9 cellular contexts compared by ENCODE assay signal in the genomic region with DNA sequence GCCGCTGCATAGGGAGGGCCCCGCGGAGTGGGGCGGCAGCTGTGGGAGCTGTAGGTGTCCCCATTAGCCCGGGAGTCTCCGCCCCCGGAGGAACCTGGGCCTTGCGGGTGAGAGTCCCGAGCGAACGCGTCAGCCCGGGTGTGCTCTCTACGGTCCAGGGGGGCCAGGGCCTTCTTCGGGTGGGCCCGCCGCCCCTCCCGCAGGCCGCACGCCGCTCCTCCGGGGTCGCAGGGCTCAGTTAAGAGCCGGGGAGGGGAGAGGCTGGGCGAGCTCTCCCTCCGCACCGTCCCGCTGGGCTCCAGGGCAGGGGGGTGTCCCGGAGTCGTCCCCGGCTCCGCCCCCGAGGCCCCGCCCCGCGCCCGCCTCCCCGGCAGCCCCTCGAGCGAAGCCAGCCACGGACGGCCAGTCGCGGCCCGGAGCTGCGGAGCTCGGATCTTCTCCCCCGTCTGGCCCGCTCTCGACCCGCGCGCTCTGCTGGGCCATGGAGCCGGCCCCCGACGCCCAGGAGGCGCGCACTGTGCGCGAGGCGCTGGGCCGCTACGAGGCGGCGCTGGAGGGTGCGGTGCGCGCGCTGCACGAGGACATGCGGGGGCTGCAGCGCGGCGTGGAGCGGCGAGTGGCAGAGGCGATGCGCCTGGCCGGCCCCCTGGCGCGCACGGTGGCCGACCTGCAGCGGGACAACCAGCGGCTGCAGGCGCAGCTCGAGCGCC. TPM values are rescaled to one million over a fixed set of nuclear protein-coding genes. Genes with fewer than 3 reads are reported as not detected.
DNase-seq lines count a peak whose midpoint lies in the region; ATAC-seq, FAIRE-seq and TF ChIP-seq lines count a peak whose summit lies in the region.
"Had no signal": no experiment of that assay in that cellular context is flagged by ENCODE, and none has a peak within 500 bp of the region (broad histone marks: within the 10 kb centered on the region; RNA-seq: fewer than 3 reads in every experiment).

TSS of gene SMTNL2 (plus strand) at position 405 of the 710 bp plus-strand sequence. CDS start at position 482, 77 bp downstream.

- no peak for TF ChIP-seq EP300 in A549 (IDR thresholded peaks at IDR 0.05)

- H3K27ac ChIP-seq in A549 (peak within 1 kb of the TSS; percentile 23 to 70; a peak in 4 of 6 replicates), dorsolateral prefrontal cortex (peak within 1 kb of the TSS in 2 of 59 donors; percentile 21 to 32), brain microvascular endothelial cell (no peak within 1 kb of the TSS)
- no peak within 1 kb of the TSS for H3K27ac ChIP-seq in naive thymus-derived CD4-positive, alpha-beta T cell (ENCODE audit: low read depth, low read length)

- H3K4me3 ChIP-seq in A549 (peak within 1 kb of the TSS; percentile 49), dorsolateral prefrontal cortex (peak within 1 kb of the TSS; percentile 21 to 69 (median 49)), brain microvascular endothelial cell (ENCODE audit: low read depth, low read length) (no peak within 1 kb of the TSS)
- H3K4me3 ChIP-seq in naive thymus-derived CD4-positive, alpha-beta T cell (ENCODE audit: low read length) = no peak within 1 kb of the TSS

- H3K4me2 ChIP-seq in A549 = peak within 1 kb of the TSS; percentile 95

- intact Hi-C loops in dorsolateral prefrontal cortex (cut with DNase I) = no loop called here
- intact Hi-C loops in naive thymus-derived CD4-positive, alpha-beta T cell (cut with micrococcal nuclease) = no loop called here

- no peak for FAIRE-seq in A549 (lab: Jason Lieb, UNC)

- no peak for TF ChIP-seq RAD21 in A549 (conservative IDR thresholded peaks at IDR 0.05 in 1 of 2, IDR thresholded peaks at IDR 0.05 in 1 of 2)

- no peaks in the 10 kb centered on the region for H3K9me3 ChIP-seq in A549
- H3K9me3 ChIP-seq in naive thymus-derived CD4-positive, alpha-beta T cell (ENCODE audit: control insufficient read depth in 2 of 3, low read length in 3 of 3) = no peaks in the 10 kb centered on the region

- peaks cover 2 to 11% (median 5%) of the 10 kb centered on the region in 7 donors for H3K4me1 Mint-ChIP-seq in naive thymus-derived CD4-positive, alpha-beta T cell

- H3K4me3 Mint-ChIP-seq in naive thymus-derived CD4-positive, alpha-beta T cell = peak within 1 kb of the TSS; percentile 41 to 88 (median 80)

- POLR2A ChIA-PET in A549 (lab: Yijun Ruan, JAX) = no interaction called here
- POLR2A ChIA-PET in naive thymus-derived CD4-positive, alpha-beta T cell (lab: Charles Lee) = no interaction called here

- in situ Hi-C loops in brain microvascular endothelial cell (cut with HindIII; ENCODE audit: low pct_ligation_motif_present, low sequenced_read_pairs) = no loop called here

- TF ChIP-seq CTCF in A549 (IDR thresholded peaks at IDR 0.05) (0 out of 3 replicates have a peak, but pooled peaks have one; percentile 9), dorsolateral prefrontal cortex (IDR thresholded peaks at IDR 0.05 in 54 of 56, conservative IDR thresholded peaks at IDR 0.05 in 2 of 56; ENCODE audit: low read depth in 1 of 56, partially characterized antibody in 56 of 56) (peak in 1 of 56 donors; percentile 4), brain microvascular endothelial cell (IDR thresholded peaks at IDR 0.05; ENCODE audit: low read depth, low read length, missing control alignments) (no peak)

- CTCF ChIA-PET in A549 (lab: Yijun Ruan, JAX) = interaction anchor here (0.9 to 2.6 kb wide), 14 partner anchors 11 to 65 kb away, joined by 3 to 24 read pairs (median 4); no protein-coding TSS in a partner anchor
- CTCF ChIA-PET in naive thymus-derived CD4-positive, alpha-beta T cell (lab: Charles Lee) = no interaction called here

- H3K27me3 ChIP-seq in dorsolateral prefrontal cortex (peaks cover 0 to 49% (median 31%) of the 10 kb centered on the region in 45 donors), brain microvascular endothelial cell (replicated peaks) (peaks cover 50% of the 10 kb centered on the region)
- peaks cover 0 to 5% of the 10 kb centered on the region in 2 donors for H3K27me3 ChIP-seq in naive thymus-derived CD4-positive, alpha-beta T cell (ENCODE audit: control insufficient read depth in 2 of 2, insufficient read depth in 2 of 2, low read length in 2 of 2)

- peaks cover 0 to 2% (median 0%) of the 10 kb centered on the region in 11 donors for H3K9me3 Mint-ChIP-seq in naive thymus-derived CD4-positive, alpha-beta T cell

- TF ChIP-seq POLR2A in A549 (IDR thresholded peaks at IDR 0.05; ENCODE audit: low read length) = peak; percentile 24

- peak within 1 kb of the TSS in 1 of 9 donors; percentile 33 for H3K27ac Mint-ChIP-seq in naive thymus-derived CD4-positive, alpha-beta T cell

- peaks cover 7% of the 10 kb centered on the region; the same call in 2 of the 3 replicates for H3K4me1 ChIP-seq in A549
- H3K4me1 ChIP-seq in naive thymus-derived CD4-positive, alpha-beta T cell (ENCODE audit: control insufficient read depth in 2 of 2, insufficient read depth in 2 of 2, low read length in 2 of 2) = no peaks in the 10 kb centered on the region

- H3K36me3 Mint-ChIP-seq in naive thymus-derived CD4-positive, alpha-beta T cell = no peaks in the 10 kb centered on the region

- ATAC-seq in A549 = peak; percentile 35 to 58
- peak; percentile 30 for ATAC-seq in naive thymus-derived CD4-positive, alpha-beta T cell
- ATAC-seq in GM21423 (IDR thresholded peaks at IDR 0.05; ENCODE audit: unreplicated experiment) = no peak

- peaks cover 27 to 50% (median 34%) of the 10 kb centered on the region in 5 donors for H3K27me3 Mint-ChIP-seq in naive thymus-derived CD4-positive, alpha-beta T cell

- H3K36me3 ChIP-seq in naive thymus-derived CD4-positive, alpha-beta T cell (ENCODE audit: control insufficient read depth in 2 of 3, insufficient read depth in 3 of 3, low read length in 3 of 3) = no peaks in the 10 kb centered on the region
- H3K36me3 ChIP-seq in brain microvascular endothelial cell (replicated peaks) = no peaks in the 10 kb centered on the region

- WGBS in A549 (ENCODE audit: missing lambda C conversion rate) = 5% methylated on average over 32 of the region's 88 CpGs

- peak in 1 of 2 experiments; percentile 49 for DNase-seq in A549 (ENCODE audit: low read depth in 1 of 2, low spot score in 1 of 2)
- peak; percentile 69 for DNase-seq in HuH-7 (ENCODE audit: low spot score)
- DNase-seq in dorsolateral prefrontal cortex = no peak
- peak in 3 of 9 donors; percentile 6 to 38 (median 7) for DNase-seq in naive thymus-derived CD4-positive, alpha-beta T cell
- DNase-seq in NCI-H345 (lab: John Stamatoyannopoulos, UW) = no peak
- DNase-seq in hippocampal formation (lab: John Stamatoyannopoulos, UW) = no peak
- DNase-seq in brain microvascular endothelial cell = no peak

TF ChIP-seq in A549, 52 proteins besides CTCF, POLR2A, EP300 and RAD21:
- TF ChIP-seq POLR2AphosphoS2 (conservative IDR thresholded peaks at IDR 0.05; ENCODE audit: low read length) = no peak
- peak; percentile 51; the same call in 1 of the 2 replicates for TF ChIP-seq E2F6 (IDR thresholded peaks at IDR 0.05; ENCODE audit: borderline replicate concordance, low read depth)
- TF ChIP-seq CBX8 (IDR thresholded peaks at IDR 0.05) = no peak
- no peak for TF ChIP-seq CEBPB (IDR thresholded peaks at IDR 0.05)
- TF ChIP-seq ZSCAN20 (CRISPR knock-in tag; IDR thresholded peaks at IDR 0.05) = no peak
- TF ChIP-seq, protein P1, sequence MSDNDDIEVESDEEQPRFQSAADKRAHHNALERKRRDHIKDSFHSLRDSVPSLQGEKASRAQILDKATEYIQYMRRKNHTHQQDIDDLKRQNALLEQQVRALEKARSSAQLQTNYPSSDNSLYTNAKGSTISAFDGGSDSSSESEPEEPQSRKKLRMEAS (IDR thresholded peaks at IDR 0.05) = peak; percentile 55; the same call in 1 of the 2 replicates
- TF ChIP-seq TP53 (CRISPR knock-in tag; IDR thresholded peaks at IDR 0.05) = no peak
- TF ChIP-seq MAFK (IDR thresholded peaks at IDR 0.05; ENCODE audit: partially characterized antibody) = no peak

RNA-seq across cellular contexts. Expression of gene SMTNL2, which starts in this region (rescaled TPM):
- 0.05 and 0.07 TPM in 2 replicates for polyA plus RNA-seq in A549 (2011; rRNA removed)
- polyA plus RNA-seq in A549 (2012; cell fraction: cytosol; rRNA removed) = 0.05 and 0.08 TPM in 2 replicates
- 0.13 and 0.14 TPM in 2 replicates for polyA plus RNA-seq in A549 (2012; cell fraction: nucleus; rRNA removed)
- 0.06 to 0.21 TPM (median 0.10 TPM) in 3 replicates for polyA plus RNA-seq in A549 (2017; fragmentation: RNase III; extraction: RNeasy Plus Mini Kit Qiagen cat#74134 plus additional on column Dnase treatment)
- 0.08 and 0.15 TPM in 2 replicates for polyA minus RNA-seq in A549 (2011; rRNA and poly(A)+ RNA removed)
- 1 to 10 TPM in 38 of 120 experiments, under 1 TPM in 51, not detected in 31; 0.19 to 4.3 (median 0.85) TPM for total RNA-seq in dorsolateral prefrontal cortex
- not detected for total RNA-seq in naive thymus-derived CD4-positive, alpha-beta T cell
- polyA plus RNA-seq in naive thymus-derived CD4-positive, alpha-beta T cell = not detected
- total RNA-seq: activated CD8-positive, alpha-beta memory T cell treated with anti-CD3 and anti-CD28 coated beads for 36 hours had no signal

Comparison
In these comparisons a context has a peak if more than half of its experiments do, and no peak if none do; other contexts are left out.
1. Peak in ATAC-seq, H3K4me3 ChIP-seq, H3K27ac ChIP-seq and H3K4me2 ChIP-seq in A549; RNA of the gene not detected or under 1 TPM.
2. Peak in ATAC-seq in naive thymus-derived CD4-positive, alpha-beta T cell; RNA of the gene not detected or under 1 TPM.
3. H3K4me3 ChIP-seq: peak in dorsolateral prefrontal cortex (59 of 59); none in naive thymus-derived CD4-positive, alpha-beta T cell (single experiment) and brain microvascular endothelial cell (single experiment).